ENCODE assay signal across 1 cellular context in the genomic region with DNA sequence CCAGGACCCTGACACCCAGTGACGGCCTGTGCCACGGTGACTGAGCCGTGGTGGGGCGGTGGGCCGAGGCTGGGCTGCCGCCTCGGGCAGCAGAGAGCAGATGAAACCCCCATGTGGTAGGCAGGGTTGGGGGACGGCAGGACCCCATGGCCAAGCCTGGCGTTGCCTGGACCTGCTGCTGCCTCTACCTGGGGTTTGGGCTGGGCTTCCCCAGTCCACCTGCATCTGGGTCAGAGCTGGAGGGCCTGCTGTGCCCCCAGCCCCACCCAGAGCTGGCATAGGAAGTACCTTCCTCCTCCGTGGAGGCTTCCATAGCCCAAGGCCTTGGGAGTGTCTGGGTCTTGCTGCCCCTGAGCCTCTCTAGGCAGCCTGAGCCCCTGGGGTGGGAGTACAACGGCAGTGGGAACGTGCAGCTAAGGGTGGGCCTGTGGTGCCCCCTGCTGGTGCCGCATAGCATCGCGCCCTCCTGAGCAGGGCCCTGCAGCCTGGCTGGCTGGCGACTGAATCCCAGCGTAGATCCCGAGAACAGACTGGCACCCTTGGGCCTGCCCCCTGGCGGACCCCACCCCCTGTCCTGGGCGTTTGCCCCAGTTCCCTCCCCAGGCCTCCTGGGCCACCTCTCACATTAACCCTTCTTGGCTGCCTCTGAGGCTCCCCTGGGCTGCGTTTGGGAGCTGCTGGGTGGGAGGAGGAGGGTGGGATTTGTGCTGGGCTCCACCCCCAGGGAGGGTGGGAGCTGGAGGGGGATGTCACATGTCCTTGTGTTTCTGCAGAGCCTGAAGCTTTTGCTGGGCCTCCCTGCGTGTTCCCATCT.
A peak's percentile ranks its signal among the peaks of the same experiment; 100 is the strongest.
TF ChIP-seq lines count a peak whose summit lies in the region.

No MANE protein-coding gene starts in this region.

TF ChIP-seq in PFSK-1, 5 proteins besides CTCF, POLR2A, EP300 and RAD21:
- TF ChIP-seq FOXP2 (optimal IDR thresholded peaks at IDR 0.05; ENCODE audit: borderline replicate concordance, extremely low read depth, extremely low read length, insufficient read depth), result peak; percentile 61
- no peak for TF ChIP-seq SIN3A (IDR thresholded peaks at IDR 0.05; ENCODE audit: borderline replicate concordance, insufficient read depth, low read length)
- TF ChIP-seq TAF1 (IDR thresholded peaks at IDR 0.05; ENCODE audit: borderline replicate concordance, insufficient read depth, low read length), result no peak
